Comparison of ENCODE assay signal across 24 cellular contexts in the genomic region with DNA sequence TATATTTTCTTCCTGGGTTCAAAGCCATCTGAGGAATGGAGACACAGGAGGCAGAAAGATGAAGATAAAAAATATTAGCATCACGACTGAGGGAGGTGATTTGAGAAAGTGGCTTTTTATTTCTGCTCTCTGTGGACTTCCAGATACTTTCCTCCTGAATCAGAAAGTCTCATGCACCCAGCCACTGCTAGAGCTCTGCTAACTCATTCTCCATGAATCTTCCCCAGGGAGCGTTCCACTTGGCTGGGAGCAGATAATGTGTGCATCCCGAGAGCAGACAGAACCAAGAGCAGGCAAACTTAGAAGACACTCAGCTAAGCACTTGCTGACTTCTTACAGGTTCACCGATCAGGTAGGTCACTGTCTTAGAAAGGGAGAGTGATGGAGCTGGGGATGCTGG.
A peak's percentile ranks its signal among the peaks of the same experiment; 100 is the strongest.
DNase-seq lines count a peak whose midpoint lies in the region; TF ChIP-seq lines count a peak whose summit lies in the region.
"Had no signal": no experiment of that assay in that cellular context is flagged by ENCODE, and none has a peak within 500 bp of the region (broad histone marks: within the 10 kb centered on the region; RNA-seq: fewer than 3 reads in every experiment).

No MANE protein-coding gene starts in this region.

- in situ Hi-C loops in brain microvascular endothelial cell (cut with HindIII; ENCODE audit: low pct_ligation_motif_present, low sequenced_read_pairs): no loop called here
- in situ Hi-C loops in GM13977 (cut with MboI; ENCODE audit: low pct_unique_long_range_greater_than_20kb, low sequenced_read_pairs, unreplicated experiment): no loop called here

- no peak overlapping the region for H3K4me3 ChIP-seq in AG10803 (ENCODE audit: low read length)
- no peak overlapping the region for H3K4me3 ChIP-seq in brain microvascular endothelial cell (ENCODE audit: low read depth, low read length)
- no peak overlapping the region for H3K4me3 ChIP-seq in PC-9
- H3K4me3 ChIP-seq: ovary, SK-N-MC had no signal

- peak overlapping the region; percentile 69 for H3K27ac Mint-ChIP-seq in HFFc6
- H3K27ac Mint-ChIP-seq: activated CD8-positive, alpha-beta T cell treated with anti-CD3 and anti-CD28 coated beads, Interleukin-2, amount 10 ng/mL, durations not matched to agents 7 days and 5 days; activated naive CD8-positive, alpha-beta T cell; naive thymus-derived CD8-positive, alpha-beta T cell; stimulated activated naive B cell treated with anti-CD40 and anti-IgM and Interleukin-4, amounts not matched to agents 10 μg/mL and 1 μg/mL and 100 μg/mL, for 72 hours; T-helper 1 cell treated with Interleukin-12 subunit alpha and Interleukin-12 subunit beta and Interleukin-4 antibody, amounts not matched to agents 30 μg/mL and 1 μg/mL, for 36 hours had no signal

- TF ChIP-seq CTCF in AG10803 (conservative IDR thresholded peaks at IDR 0.05; ENCODE audit: low read length) (no peak), HFFc6 (IDR thresholded peaks at IDR 0.05) (no peak), brain microvascular endothelial cell (IDR thresholded peaks at IDR 0.05; ENCODE audit: low read depth, low read length, missing control alignments) (no peak), PC-9 (conservative IDR thresholded peaks at IDR 0.05) (no peak), GM13977 (IDR thresholded peaks at IDR 0.05; ENCODE audit: extremely low read depth, insufficient read depth, missing control alignments) (no peak)

- BruUV-seq in PC-9 (replicated peaks; lab: Mats Ljungman, UMichigan): no TSS peak

- peak; percentile 71 for DNase-seq in AG10803 (ENCODE audit: low read depth)
- DNase-seq in HFFc6: peak; percentile 44
- DNase-seq in brain microvascular endothelial cell: peak; percentile 74
- DNase-seq in kidney tubule cell (ENCODE audit: low spot score): peak; percentile 69
- DNase-seq in GM19240 (ENCODE audit: insufficient read length, low spot score): no peak
- DNase-seq in PC-9: no peak
- DNase-seq in activated CD4-positive, alpha-beta T cell treated with anti-CD3 and anti-CD28 coated beads for 1 hour: no peak
- no peak for DNase-seq in GM13977 (ENCODE audit: low spot score)
- DNase-seq: 8988T; activated CD8-positive, alpha-beta T cell treated with anti-CD3 and anti-CD28 coated beads, Interleukin-2, amount 10 ng/mL, durations not matched to agents 7 days and 5 days; cerebellar nuclear complex; kidney; naive thymus-derived CD8-positive, alpha-beta T cell; NCI-H1417 treated with DMSO at 0.1 percent for 48 hours; NCI-H2081 treated with DMSO at 0.1 percent for 48 hours; NCI-H446; NCI-H82; ovary; stimulated activated CD4-positive, alpha-beta T cell treated with anti-CD3 and anti-CD28 coated beads, Interleukin-12 subunit alpha, Interleukin-12 subunit beta, amount 100 ng/mL, for 4 hours; stimulated activated naive B cell treated with anti-CD40 and anti-IgM and Interleukin-4, amounts not matched to agents 10 μg/mL and 1 μg/mL and 100 μg/mL, for 72 hours had no signal

- H3K79me2 ChIP-seq in PC-9 (ENCODE audit: low read depth): no peaks in the 10 kb centered on the region

- H3K36me3 ChIP-seq in brain microvascular endothelial cell (replicated peaks) (no peaks in the 10 kb centered on the region), PC-9 (ENCODE audit: low read depth) (no peaks in the 10 kb centered on the region)
- H3K36me3 ChIP-seq: ovary had no signal

- H3K4me2 ChIP-seq in PC-9: no peak overlapping the region
- H3K4me2 ChIP-seq: KMS-11 had no signal

- H3K27ac ChIP-seq in brain microvascular endothelial cell (no peak overlapping the region), PC-9 (no peak overlapping the region)
- H3K27ac ChIP-seq: KMS-11, ovary, SK-N-MC had no signal

- intact Hi-C loops in PC-9 (cut with micrococcal nuclease; ENCODE audit: unreplicated experiment): no loop called here

- no peaks in the 10 kb centered on the region for H3F3A ChIP-seq in PC-9 (ENCODE audit: insufficient read depth, low read depth)

- H3K9me3 Mint-ChIP-seq in HFFc6: no peaks in the 10 kb centered on the region
- H3K9me3 Mint-ChIP-seq: stimulated activated naive B cell treated with anti-CD40 and anti-IgM and Interleukin-4, amounts not matched to agents 10 μg/mL and 1 μg/mL and 100 μg/mL, for 72 hours; T-helper 1 cell treated with Interleukin-12 subunit alpha and Interleukin-12 subunit beta and Interleukin-4 antibody, amounts not matched to agents 30 μg/mL and 1 μg/mL, for 36 hours had no signal

- H3K9me2 ChIP-seq in PC-9 (ENCODE audit: insufficient read depth): no peaks in the 10 kb centered on the region

- no peaks in the 10 kb centered on the region for H3K9me3 ChIP-seq in PC-9 (ENCODE audit: insufficient read depth, low read depth)
- H3K9me3 ChIP-seq: ovary had no signal

- H3K36me3 Mint-ChIP-seq in HFFc6 (ENCODE audit: low read depth): peaks cover 22% of the 10 kb centered on the region
- H3K36me3 Mint-ChIP-seq: activated naive CD8-positive, alpha-beta T cell; naive thymus-derived CD8-positive, alpha-beta T cell; stimulated activated naive B cell treated with anti-CD40 and anti-IgM and Interleukin-4, amounts not matched to agents 10 μg/mL and 1 μg/mL and 100 μg/mL, for 72 hours had no signal

- CTCF ChIA-PET in PC-9 (lab: Charles Lee): no interaction called here

- peaks cover 4% of the 10 kb centered on the region for H3K27me3 Mint-ChIP-seq in HFFc6 (ENCODE audit: insufficient read depth)

- H3K27me3 ChIP-seq in brain microvascular endothelial cell (replicated peaks) (no peaks in the 10 kb centered on the region), PC-9 (ENCODE audit: insufficient read depth, low read depth) (peaks cover 4% of the 10 kb centered on the region; the same call in 1 of the 2 replicates)
- H3K27me3 ChIP-seq: ovary had no signal

- no peaks in the 10 kb centered on the region for H3K4me1 ChIP-seq in PC-9 (replicated peaks; ENCODE audit: insufficient read depth)

- POLR2A ChIA-PET in PC-9 (lab: Charles Lee; ENCODE audit: unreplicated experiment): no interaction called here

- H2AFZ ChIP-seq in PC-9: no peak overlapping the region

- H3K4me1 Mint-ChIP-seq in HFFc6 (ENCODE audit: low read depth): peaks cover 71% of the 10 kb centered on the region
- H3K4me1 Mint-ChIP-seq: naive thymus-derived CD8-positive, alpha-beta T cell; stimulated activated naive B cell treated with anti-CD40 and anti-IgM and Interleukin-4, amounts not matched to agents 10 μg/mL and 1 μg/mL and 100 μg/mL, for 72 hours had no signal

- peak overlapping the region; percentile 12; the same call in 1 of the 2 replicates for H3K4me3 Mint-ChIP-seq in HFFc6
- H3K4me3 Mint-ChIP-seq: activated CD8-positive, alpha-beta T cell treated with anti-CD3 and anti-CD28 coated beads, Interleukin-2, amount 10 ng/mL, durations not matched to agents 7 days and 5 days; activated naive CD8-positive, alpha-beta T cell; naive thymus-derived CD8-positive, alpha-beta T cell; stimulated activated naive B cell treated with anti-CD40 and anti-IgM and Interleukin-4, amounts not matched to agents 10 μg/mL and 1 μg/mL and 100 μg/mL, for 72 hours; T-helper 1 cell treated with Interleukin-12 subunit alpha and Interleukin-12 subunit beta and Interleukin-4 antibody, amounts not matched to agents 30 μg/mL and 1 μg/mL, for 36 hours had no signal

- H4K20me1 ChIP-seq in PC-9 (ENCODE audit: insufficient read depth): no peaks in the 10 kb centered on the region

Comparison
In these comparisons a context has a peak if more than half of its experiments do, and no peak if none do; other contexts are left out.
1. DNase-seq: peak in AG10803 (single experiment), HFFc6 (single experiment), brain microvascular endothelial cell (single experiment) and kidney tubule cell (single experiment); none in GM19240 (single experiment), PC-9 (0 of 2), activated CD4-positive, alpha-beta T cell treated with anti-CD3 and anti-CD28 coated beads for 1 hour (single experiment) and GM13977 (single experiment).